ENCODE assay signal across 31 cellular contexts in the genomic region with DNA sequence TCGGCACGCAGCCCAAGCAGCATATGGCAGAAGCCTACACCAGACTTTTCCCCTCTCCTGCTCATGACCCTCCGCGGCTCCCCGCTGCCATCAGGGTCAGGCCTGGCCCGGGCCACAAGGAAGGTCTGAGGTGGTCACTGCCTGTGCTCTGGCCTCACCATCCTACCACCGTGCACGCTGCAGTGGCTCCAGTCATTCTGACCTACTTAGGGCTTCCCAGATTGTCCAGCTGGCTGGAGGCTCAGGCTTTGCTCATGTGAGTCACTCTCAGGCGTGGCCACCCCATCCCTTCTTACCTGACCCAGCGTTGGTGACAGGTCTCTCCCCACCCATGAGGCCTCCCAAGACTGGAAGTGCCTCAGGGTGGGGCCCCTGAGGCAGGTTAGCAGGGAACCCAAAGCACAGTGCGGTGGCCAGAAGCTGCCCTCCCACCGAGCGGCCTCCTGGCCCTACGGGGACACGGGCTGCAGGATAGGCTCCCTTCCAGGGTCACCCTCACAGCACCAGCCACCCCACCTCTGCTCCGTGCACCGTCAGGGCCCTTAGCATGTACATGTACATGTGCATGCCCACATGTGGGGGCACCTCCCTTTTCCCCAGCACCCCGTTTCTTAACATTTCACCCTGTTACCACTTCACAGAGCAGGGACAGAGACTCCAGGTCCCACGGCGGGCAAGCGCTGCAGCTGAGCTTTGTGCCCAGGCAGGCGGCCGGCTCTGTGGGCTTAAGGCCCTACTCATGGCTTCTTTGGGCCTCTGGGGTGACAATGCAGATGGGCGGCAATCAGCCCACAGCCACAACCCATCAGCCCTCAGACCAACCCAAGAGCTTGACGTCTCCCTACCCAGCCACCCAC. TPM values are rescaled to one million over a fixed set of nuclear protein-coding genes. Genes with fewer than 3 reads are reported as not detected.
A peak's percentile ranks its signal among the peaks of the same experiment; 100 is the strongest.
DNase-seq lines count a peak whose midpoint lies in the region; ATAC-seq and TF ChIP-seq lines count a peak whose summit lies in the region.
"Had no signal": no experiment of that assay in that cellular context is flagged by ENCODE, and none has a peak within 500 bp of the region (broad histone marks: within the 10 kb centered on the region; RNA-seq: fewer than 3 reads in every experiment).

No MANE protein-coding gene starts in this region.

- DNase-seq in SK-N-SH (no peak), HCT116 (ENCODE audit: low read depth, low spot score) (no peak), WERI-Rb-1 (peak; percentile 62), trophoblast cell (no peak), SHP77 treated with DMSO at 0.1 percent for 48 hours (lab: John Stamatoyannopoulos, UW) (no peak), SKM-1 treated with dmso at 0.1 percent for 144 hours (lab: John Stamatoyannopoulos, UW; ENCODE audit: unreplicated experiment) (no peak), OCI-LY7 (ENCODE audit: low spot score) (no peak)
- DNase-seq: activated CD4-positive, alpha-beta T cell treated with anti-CD3 and anti-CD28 coated beads for 48 hours; activated gamma-delta T cell treated with Interleukin-2 at 50 U/mL for 16 hours; activated naive CD8-positive, alpha-beta T cell treated with anti-CD3 and anti-CD28 coated beads, Interleukin-2, amount 50 U/mL, for 24 hours; activated T-cell treated with anti-CD3 and anti-CD28 coated beads, Interleukin-2, amount 50 U/mL, for 1 hour; BE2C; DMS153; effector CD4-positive, alpha-beta T cell; glutamatergic neuron; H9; left ventricle myocardium inferior; MV-4-11; naive thymus-derived CD4-positive, alpha-beta T cell; NCI-H146; NCI-H510A; NK-92 treated with Interleukin-12 subunit alpha and Interleukin-12 subunit beta, amount 100 ng/mL, for 24 hours; Peyer's patch; T-helper 2 cell had no signal

- H4K12ac ChIP-seq in trophoblast cell (ENCODE audit: low read depth, low read length), result peak overlapping the region; percentile 45

- H4K20me1 ChIP-seq in SK-N-SH (ENCODE audit: insufficient read depth) (no peaks in the 10 kb centered on the region), HCT116 (ENCODE audit: insufficient read depth) (no peaks in the 10 kb centered on the region), OCI-LY7 (ENCODE audit: insufficient read depth, low read length) (no peaks in the 10 kb centered on the region)

- RAD21 ChIA-PET in HCT116 (lab: Charles Lee; ENCODE audit: low non-redundant PET in 1 of 2, low total read pairs in 2 of 2, uncharacterized antibody in 2 of 2, unreplicated experiment in 2 of 2), result no interaction called here

- no peak overlapping the region for H4K91ac ChIP-seq in trophoblast cell (ENCODE audit: low read depth, low read length)

- no peaks in the 10 kb centered on the region for H3K9me3 ChIP-seq in SK-N-SH
- no peaks in the 10 kb centered on the region for H3K9me3 ChIP-seq in HCT116 (ENCODE audit: control insufficient read depth in 1 of 2, insufficient read depth in 1 of 2, low read depth in 1 of 2, low read length in 2 of 2)
- H3K9me3 ChIP-seq in WERI-Rb-1 (ENCODE audit: severe bottlenecking), result peaks cover 2% of the 10 kb centered on the region
- H3K9me3 ChIP-seq in trophoblast cell (ENCODE audit: insufficient read depth, low read depth, low read length), result no peaks in the 10 kb centered on the region
- no peaks in the 10 kb centered on the region for H3K9me3 ChIP-seq in OCI-LY7 (ENCODE audit: low read length)
- H3K9me3 ChIP-seq: BE2C, left ventricle myocardium inferior, Peyer's patch had no signal

- H3K4me2 ChIP-seq in SK-N-SH, result no peak overlapping the region
- H3K4me2 ChIP-seq in HCT116 (ENCODE audit: low read length), result no peak overlapping the region
- no peak overlapping the region for H3K4me2 ChIP-seq in trophoblast cell (ENCODE audit: low read length)
- H3K4me2 ChIP-seq in OCI-LY7 (ENCODE audit: low read length), result no peak overlapping the region

- H2BK5ac ChIP-seq in trophoblast cell (ENCODE audit: low read depth, low read length, poor library complexity), result no peak overlapping the region

- H2AK5ac ChIP-seq in trophoblast cell (ENCODE audit: low read length), result no peak overlapping the region

- H3K36me3 ChIP-seq in SK-N-SH (replicated peaks in 1 of 2; ENCODE audit: control insufficient read depth in 1 of 2, insufficient read depth in 2 of 2, low read length in 1 of 2) (no peaks in the 10 kb centered on the region), HCT116 (ENCODE audit: control insufficient read depth in 1 of 2, insufficient read depth in 2 of 2, low read length in 2 of 2) (no peaks in the 10 kb centered on the region), WERI-Rb-1 (no peaks in the 10 kb centered on the region; the same call in 1 of the 2 replicates), trophoblast cell (ENCODE audit: control insufficient read depth in 1 of 2, insufficient read depth in 2 of 2, low read length in 2 of 2) (no peaks in the 10 kb centered on the region), OCI-LY7 (ENCODE audit: insufficient read depth, low read length) (no peaks in the 10 kb centered on the region)
- H3K36me3 ChIP-seq: BE2C, left ventricle myocardium inferior, Peyer's patch had no signal

- H2AFZ ChIP-seq in SK-N-SH (ENCODE audit: low read depth) (no peak overlapping the region), HCT116 (ENCODE audit: low read depth, low read length, poor library complexity, severe bottlenecking) (no peak overlapping the region), trophoblast cell (ENCODE audit: insufficient read depth, low read length, poor library complexity) (no peak overlapping the region), OCI-LY7 (ENCODE audit: low read length) (no peak overlapping the region)

- no TSS peak for BruUV-seq in HCT116 (replicated peaks; lab: Mats Ljungman, UMichigan)
- BruUV-seq in OCI-LY7 (replicated peaks; lab: Mats Ljungman, UMichigan), result no TSS peak

- ATAC-seq in SK-N-SH treated with all-trans-retinoic acid at 6 μM for 48 hours (0 out of 3 replicates have a peak, but pooled peaks have one; percentile 11), HCT116 (peak; percentile 33; the same call in 1 of the 2 replicates)
- ATAC-seq: activated naive CD8-positive, alpha-beta T cell treated with anti-CD3 and anti-CD28 coated beads, Interleukin-2, amount 50 U/mL, for 24 hours; naive thymus-derived CD4-positive, alpha-beta T cell had no signal

- H4K8ac ChIP-seq in trophoblast cell (ENCODE audit: low read depth, low read length), result no peak overlapping the region

- no peak overlapping the region for H2BK12ac ChIP-seq in trophoblast cell (ENCODE audit: low read length)

- no peak overlapping the region for H2BK120ac ChIP-seq in trophoblast cell (ENCODE audit: insufficient read depth, low read length, poor library complexity)

- H3K9ac ChIP-seq in SK-N-SH (no peak overlapping the region), HCT116 (ENCODE audit: low read length) (no peak overlapping the region), trophoblast cell (ENCODE audit: low read length) (no peak overlapping the region)

- H3F3A ChIP-seq in SK-N-SH (replicated peaks; ENCODE audit: insufficient read depth), result no peaks in the 10 kb centered on the region

- POLR2A ChIA-PET in SK-N-SH (lab: Yijun Ruan, JAX) (no interaction called here), HCT116 (lab: Charles Lee) (no interaction called here), OCI-LY7 (lab: Charles Lee) (no interaction called here)

- H3K4me1 ChIP-seq in SK-N-SH (ENCODE audit: control insufficient read depth in 1 of 2, insufficient read depth in 2 of 2, low read depth in 1 of 2, low read length in 1 of 2), result no peaks in the 10 kb centered on the region
- H3K4me1 ChIP-seq in HCT116 (ENCODE audit: control insufficient read depth in 1 of 2, insufficient read depth in 2 of 2, low read length in 2 of 2), result peaks cover 0 to 7% of the 10 kb centered on the region in 2 experiments; a peak in 1 of 4 replicates
- no peaks in the 10 kb centered on the region for H3K4me1 ChIP-seq in trophoblast cell (ENCODE audit: control insufficient read depth in 1 of 2, insufficient read depth in 2 of 2, low read length in 2 of 2)
- no peaks in the 10 kb centered on the region for H3K4me1 ChIP-seq in OCI-LY7 (ENCODE audit: insufficient read depth, low read length, poor library complexity, severe bottlenecking)
- H3K4me1 ChIP-seq: BE2C, left ventricle myocardium inferior, Peyer's patch had no signal

- H3K79me2 ChIP-seq in SK-N-SH (ENCODE audit: insufficient read depth), result no peaks in the 10 kb centered on the region
- H3K79me2 ChIP-seq in HCT116 (ENCODE audit: insufficient read depth, low read length), result no peaks in the 10 kb centered on the region
- H3K79me2 ChIP-seq in trophoblast cell (ENCODE audit: control insufficient read depth, insufficient read depth, low read length, poor library complexity), result no peaks in the 10 kb centered on the region
- H3K79me2 ChIP-seq in OCI-LY7 (ENCODE audit: insufficient read depth, low read depth, low read length), result no peaks in the 10 kb centered on the region

- H3K4ac ChIP-seq in trophoblast cell (ENCODE audit: low read depth, low read length), result no peak overlapping the region

- no peak overlapping the region for H3K27ac ChIP-seq in SK-N-SH (ENCODE audit: low read depth in 2 of 2, low read length in 1 of 2)
- H3K27ac ChIP-seq in HCT116 (ENCODE audit: low read depth, low read length), result no peak overlapping the region
- H3K27ac ChIP-seq in WERI-Rb-1, result peak overlapping the region; percentile 14; the same call in 1 of the 2 replicates
- no peak overlapping the region for H3K27ac ChIP-seq in trophoblast cell (ENCODE audit: low read depth, low read length)
- no peak overlapping the region for H3K27ac ChIP-seq in OCI-LY7 (ENCODE audit: low read depth, low read length, poor library complexity, severe bottlenecking)
- H3K27ac ChIP-seq: epithelial cell of prostate, left ventricle myocardium inferior, Peyer's patch, skin epidermis had no signal

- H3K27me3 ChIP-seq in SK-N-SH (ENCODE audit: insufficient read depth) (peaks cover 35% of the 10 kb centered on the region), HCT116 (ENCODE audit: insufficient read depth, low read length) (no peaks in the 10 kb centered on the region), WERI-Rb-1 (ENCODE audit: insufficient read depth, low read depth, severe bottlenecking) (peaks cover 17% of the 10 kb centered on the region), trophoblast cell (ENCODE audit: insufficient read depth, low read length) (no peaks in the 10 kb centered on the region)
- H3K27me3 ChIP-seq: BE2C, Peyer's patch had no signal

- no peak overlapping the region for H3K23ac ChIP-seq in trophoblast cell (ENCODE audit: low read length)

- no peak overlapping the region for H3K14ac ChIP-seq in trophoblast cell (ENCODE audit: low read length)

- H3K4me3 ChIP-seq in SK-N-SH (ENCODE audit: low read depth in 2 of 2, low read length in 1 of 2), result no peak overlapping the region
- no peak overlapping the region for H3K4me3 ChIP-seq in HCT116 (replicated peaks in 1 of 2; ENCODE audit: low read depth in 1 of 2, low read length in 2 of 2)
- no peak overlapping the region for H3K4me3 ChIP-seq in WERI-Rb-1 (ENCODE audit: low read depth, low read length)
- no peak overlapping the region for H3K4me3 ChIP-seq in trophoblast cell (ENCODE audit: low read depth, low read length)
- no peak overlapping the region for H3K4me3 ChIP-seq in OCI-LY7 (ENCODE audit: low read depth, low read length, poor library complexity, severe bottlenecking)
- H3K4me3 ChIP-seq: left ventricle myocardium inferior, Peyer's patch had no signal

- no peaks in the 10 kb centered on the region for H3K79me1 ChIP-seq in trophoblast cell (ENCODE audit: low read length)

- intact Hi-C loops in HCT116 (cut with micrococcal nuclease) (no loop called here), OCI-LY7 (cut with micrococcal nuclease; ENCODE audit: unreplicated experiment) (no loop called here)

- TF ChIP-seq EP300 in SK-N-SH (IDR thresholded peaks at IDR 0.05; ENCODE audit: borderline replicate concordance in 1 of 2, low read depth in 1 of 2, low read length in 1 of 2), result no peak

- 61% methylated on average over 10 of the region's 25 CpGs for WGBS in SK-N-SH (ENCODE audit: low lambda C conversion rate)
- no CpG with 5 or more reads among the region's 25 CpGs for WGBS in trophoblast cell (ENCODE audit: extremely low coverage, insufficient coverage, insufficient read length)

- no peaks in the 10 kb centered on the region for H3K9me2 ChIP-seq in SK-N-SH
- H3K9me2 ChIP-seq in HCT116 (ENCODE audit: insufficient read depth), result no peaks in the 10 kb centered on the region
- H3K9me2 ChIP-seq in OCI-LY7 (ENCODE audit: insufficient read depth, low read length), result no peaks in the 10 kb centered on the region

- CTCF ChIA-PET in SK-N-SH (lab: Yijun Ruan, JAX) (interaction anchor here (1.2 to 2.4 kb wide), 2 partner anchors 17 to 64 kb away, joined by 3 to 13 read pairs; no protein-coding TSS in a partner anchor), HCT116 (lab: Charles Lee) (no interaction called here), OCI-LY7 (lab: Charles Lee; ENCODE audit: unreplicated experiment) (no interaction called here)

- TF ChIP-seq RAD21 in SK-N-SH (IDR thresholded peaks at IDR 0.05; ENCODE audit: low read length) (no peak), HCT116 (IDR thresholded peaks at IDR 0.05; ENCODE audit: low read depth) (no peak)

- TF ChIP-seq CTCF in SK-N-SH (IDR thresholded peaks at IDR 0.05) (no peak), HCT116 (IDR thresholded peaks at IDR 0.05 in 2 of 3, conservative IDR thresholded peaks at IDR 0.05 in 1 of 3; ENCODE audit: borderline replicate concordance in 1 of 3, insufficient read depth in 1 of 3, low read depth in 2 of 3, low read length in 2 of 3) (no peak), WERI-Rb-1 (IDR thresholded peaks at IDR 0.05; ENCODE audit: low read depth, low read length) (no peak), OCI-LY7 (conservative IDR thresholded peaks at IDR 0.05; ENCODE audit: low read length) (no peak)

- H3K18ac ChIP-seq in trophoblast cell (ENCODE audit: low read length), result no peak overlapping the region

- TF ChIP-seq POLR2A in HCT116 (IDR thresholded peaks at IDR 0.05; ENCODE audit: borderline replicate concordance, extremely low read depth, insufficient read depth, insufficient read length), result no peak

RNA-seq across cellular contexts. Expression of gene TREX2, which starts 2.2 kb away (rescaled TPM):
- polyA plus RNA-seq in SK-N-SH (2012; rRNA removed), result 0.76 and 0.78 TPM in 2 replicates
- 0.08 and 0.20 TPM in 2 replicates for polyA plus RNA-seq in SK-N-SH (2012; cell fraction: cytosol; rRNA removed)
- polyA plus RNA-seq in SK-N-SH (2012; cell fraction: nucleus; rRNA removed), result 4.0 and 6.6 TPM in 2 replicates
- total RNA-seq in HCT116 (2021; ENCODE audit: unreplicated experiment) (2.9 TPM), OCI-LY7 (2022) (2.4 and 3.7 TPM in 2 replicates)
- 0.61 and 1.2 TPM in 2 replicates for polyA plus RNA-seq in HCT116 (2012)
- polyA plus RNA-seq in trophoblast cell (2013), result 0.12 and 0.18 TPM in 2 replicates
- total RNA-seq in OCI-LY7 (2014; rRNA removed; shearing (Covaris generic)), result 3.1 and 6.7 TPM in 2 replicates
- total RNA-seq: left ventricle myocardium inferior had no signal

RNA-seq across cellular contexts. Expression of gene HAUS7, which starts 26.7 kb away (rescaled TPM):
- polyA plus RNA-seq in SK-N-SH (2012; rRNA removed), result 27.1 and 39.7 TPM in 2 replicates
- 14.1 and 18.8 TPM in 2 replicates for polyA plus RNA-seq in SK-N-SH (2012; cell fraction: cytosol; rRNA removed)
- 110 and 150 TPM in 2 replicates for polyA plus RNA-seq in SK-N-SH (2012; cell fraction: nucleus; rRNA removed)
- 28.9 TPM for total RNA-seq in HCT116 (2021; ENCODE audit: unreplicated experiment)
- 29.9 and 32.1 TPM in 2 replicates for polyA plus RNA-seq in HCT116 (2012)
- 20.9 and 21.1 TPM in 2 replicates for polyA plus RNA-seq in trophoblast cell (2013)
- 42.5 and 60.3 TPM in 2 replicates for total RNA-seq in OCI-LY7 (2014; rRNA removed; shearing (Covaris generic))
- 35.7 and 47.9 TPM in 2 replicates for total RNA-seq in OCI-LY7 (2022)

RNA-seq across cellular contexts. Expression of gene ZFP92, which starts 32.4 kb away (rescaled TPM):
- 0.28 TPM in 2 replicates for polyA plus RNA-seq in SK-N-SH (2012; rRNA removed)
- 0.23 and 0.25 TPM in 2 replicates for polyA plus RNA-seq in SK-N-SH (2012; cell fraction: cytosol; rRNA removed)
- 0.79 and 0.99 TPM in 2 replicates for polyA plus RNA-seq in SK-N-SH (2012; cell fraction: nucleus; rRNA removed)
- total RNA-seq in HCT116 (2021; ENCODE audit: unreplicated experiment) (not detected), OCI-LY7 (2022) (not detected in 2 replicates)
- polyA plus RNA-seq in HCT116 (2012), result not detected in 2 replicates
- 0.25 and 0.27 TPM in 2 replicates for polyA plus RNA-seq in trophoblast cell (2013)
- 0.03 TPM in 1 of 2 replicates, not detected in the other for total RNA-seq in OCI-LY7 (2014; rRNA removed; shearing (Covaris generic))

RNA-seq across cellular contexts. Expression of gene PNMA6E, which starts 42.6 kb away (rescaled TPM):
- not detected in 2 replicates for polyA plus RNA-seq in SK-N-SH (2012; rRNA removed)
- not detected in 2 replicates for polyA plus RNA-seq in SK-N-SH (2012; cell fraction: cytosol; rRNA removed)
- polyA plus RNA-seq in SK-N-SH (2012; cell fraction: nucleus; rRNA removed), result not detected in 2 replicates
- not detected for total RNA-seq in HCT116 (2021; ENCODE audit: unreplicated experiment)
- not detected in 2 replicates for polyA plus RNA-seq in HCT116 (2012)
- not detected in 2 replicates for polyA plus RNA-seq in trophoblast cell (2013)
- not detected in 2 replicates for total RNA-seq in OCI-LY7 (2014; rRNA removed; shearing (Covaris generic))
- not detected in 2 replicates for total RNA-seq in OCI-LY7 (2022)
- total RNA-seq: A673; activated CD8-positive, alpha-beta memory T cell treated with anti-CD3 and anti-CD28 coated beads for 36 hours; H9; left ventricle myocardium inferior; mesothelial cell of epicardium; naive thymus-derived CD4-positive, alpha-beta T cell; Peyer's patch; SK-MEL-5 had no signal
- polyA plus RNA-seq: naive thymus-derived CD4-positive, alpha-beta T cell had no signal

RNA-seq across cellular contexts. Expression of gene BGN, which starts 51.1 kb away (rescaled TPM):
- polyA plus RNA-seq in SK-N-SH (2012; rRNA removed), result 15.2 and 28.9 TPM in 2 replicates
- polyA plus RNA-seq in SK-N-SH (2012; cell fraction: cytosol; rRNA removed), result 15.1 and 23.4 TPM in 2 replicates
- 14.3 and 14.9 TPM in 2 replicates for polyA plus RNA-seq in SK-N-SH (2012; cell fraction: nucleus; rRNA removed)
- total RNA-seq in HCT116 (2021; ENCODE audit: unreplicated experiment) (0.37 TPM), OCI-LY7 (2022) (not detected in 2 replicates)
- not detected in 2 replicates for polyA plus RNA-seq in HCT116 (2012)
- 47.2 and 52.2 TPM in 2 replicates for polyA plus RNA-seq in trophoblast cell (2013)
- total RNA-seq in OCI-LY7 (2014; rRNA removed; shearing (Covaris generic)), result not detected in 2 replicates
- total RNA-seq: activated CD8-positive, alpha-beta memory T cell treated with anti-CD3 and anti-CD28 coated beads for 36 hours; naive thymus-derived CD4-positive, alpha-beta T cell; SK-MEL-5 had no signal
- polyA plus RNA-seq: naive thymus-derived CD4-positive, alpha-beta T cell had no signal
